8 cellular contexts compared by ENCODE assay signal in genomic region chr22:23849009-23850006, GRCh38. TPM values are rescaled to one million over a fixed set of nuclear protein-coding genes. Genes with fewer than 3 reads are reported as not detected.
DNase-seq lines count a peak whose midpoint lies in the region; TF ChIP-seq lines count a peak whose summit lies in the region.

No MANE protein-coding gene starts in this region.

- H3K4me1 Mint-ChIP-seq in CD14-positive monocyte, result peaks cover 17% of the 10 kb centered on the region

- no peak overlapping the region for H3K27ac Mint-ChIP-seq in CD14-positive monocyte

- TF ChIP-seq CTCF in CD14-positive monocyte (IDR thresholded peaks at IDR 0.05), result peak; percentile 98
- peak; percentile 97 for TF ChIP-seq CTCF in liver (IDR thresholded peaks at IDR 0.05; ENCODE audit: low read depth, low read length, missing input control)

- H3K27ac ChIP-seq in liver (ENCODE audit: low read depth in 1 of 2, low read length in 2 of 2), result no peak overlapping the region

- TF ChIP-seq RAD21 in liver (IDR thresholded peaks at IDR 0.05), result peak; percentile 97 to 99

- H3K9me3 Mint-ChIP-seq in CD14-positive monocyte, result peaks cover 0 to 2% (median 0%) of the 10 kb centered on the region in 7 donors

- 25% methylated on average over 62 of the region's 62 CpGs for WGBS in liver

- H3K9me3 ChIP-seq in HAP-1 (no peaks in the 10 kb centered on the region), liver (ENCODE audit: control insufficient read depth in 4 of 4, low read length in 3 of 4) (no peaks in the 10 kb centered on the region)

- H3K27me3 Mint-ChIP-seq in CD14-positive monocyte (ENCODE audit: low read depth in 3 of 3), result peaks cover 8 to 11% (median 10%) of the 10 kb centered on the region in 3 donors

- no peak overlapping the region for H3K9ac ChIP-seq in liver (ENCODE audit: low read depth in 1 of 2, low read length in 2 of 2)

- H3K36me3 Mint-ChIP-seq in CD14-positive monocyte, result no peaks in the 10 kb centered on the region

- H3K36me3 ChIP-seq in HAP-1 (replicated peaks) (no peaks in the 10 kb centered on the region), liver (ENCODE audit: control insufficient read depth in 4 of 4, insufficient read depth in 3 of 4, low read depth in 1 of 4, low read length in 3 of 4) (no peaks in the 10 kb centered on the region)

- H3K4me1 ChIP-seq in HAP-1 (peaks cover 7% of the 10 kb centered on the region), liver (ENCODE audit: control insufficient read depth in 4 of 4, insufficient read depth in 4 of 4, low read length in 3 of 4) (peaks cover 2 to 15% (median 7%) of the 10 kb centered on the region in 4 donors)

- intact Hi-C loops in CD14-positive monocyte (cut with micrococcal nuclease), result loop anchor here (2.0 to 5.0 kb wide), 2 partner anchors 81 to 302 kb away; no protein-coding TSS in a partner anchor

- in situ Hi-C loops in HAP-1 (cut with MboI; ENCODE audit: low sequenced_read_pairs), result no loop called here

- H3K27me3 ChIP-seq in HAP-1 (ENCODE audit: low read depth) (no peaks in the 10 kb centered on the region), liver (ENCODE audit: control insufficient read depth in 4 of 4, insufficient read depth in 4 of 4, low read length in 3 of 4) (no peaks in the 10 kb centered on the region)

- H3K4me3 ChIP-seq in HAP-1 (no peak overlapping the region; the same call in 1 of the 2 replicates), liver (ENCODE audit: low read depth in 1 of 3, low read length in 3 of 3) (peak overlapping the region in 2 of 3 donors; percentile 5 to 37)

- H3K4me3 Mint-ChIP-seq in CD14-positive monocyte, result peak overlapping the region in 1 of 2 donors; percentile 57

- peak; percentile 74 for DNase-seq in CD14-positive monocyte (ENCODE audit: low spot score)
- peak; percentile 78 to 95 for DNase-seq in HAP-1 (ENCODE audit: low spot score in 2 of 2)
- DNase-seq in NCI-H345 treated with DMSO at 0.1 percent for 48 hours (lab: John Stamatoyannopoulos, UW; ENCODE audit: unreplicated experiment), result peak; percentile 85
- DNase-seq in activated CD4-positive, alpha-beta T cell treated with anti-CD3 and anti-CD28 coated beads for 24 hours (ENCODE audit: low read depth in 2 of 2), result peak; percentile 83 to 85
- peak; percentile 66 for DNase-seq in cerebellar cortex (ENCODE audit: low spot score)
- peak; percentile 77 to 85 (median 82) for DNase-seq in stimulated activated CD4-positive, alpha-beta T cell treated with anti-CD3 and anti-CD28 coated beads, TNF-alpha, amount 100 ng/mL, for 24 hours (ENCODE audit: low read depth in 3 of 3)
- no peak for DNase-seq in OCI-M2 (lab: John Stamatoyannopoulos, UW; ENCODE audit: unreplicated experiment)

TF ChIP-seq in liver, 16 proteins besides CTCF, POLR2A, EP300 and RAD21:
- TF ChIP-seq ZBTB33 (IDR thresholded peaks at IDR 0.05) (no peak), GABPA (IDR thresholded peaks at IDR 0.05 in 1 of 2, conservative IDR thresholded peaks at IDR 0.05 in 1 of 2) (no peak), NR2F2 (IDR thresholded peaks at IDR 0.05) (no peak)

RNA-seq across cellular contexts. Expression of gene SLC2A11, which starts 8.4 kb away (rescaled TPM):
- polyA plus RNA-seq in CD14-positive monocyte, result 1 to 10 TPM; 1.3 to 2.5 TPM
- 1 to 10 TPM; 5.0 to 9.0 TPM for total RNA-seq in liver
- 1 to 10 TPM; 3.4 to 3.5 TPM for polyA plus RNA-seq in liver

RNA-seq across cellular contexts. Expression of gene DERL3, which starts 10.5 kb away (rescaled TPM):
- polyA plus RNA-seq in CD14-positive monocyte (under 1 TPM; 0.23 to 0.28 TPM), liver (1 to 10 TPM; 3.3 to 9.3 TPM)
- 1 to 10 TPM; 1.0 to 4.5 TPM for total RNA-seq in liver

RNA-seq across cellular contexts. Expression of gene MIF, which starts 44.9 kb away (rescaled TPM):
- polyA plus RNA-seq in CD14-positive monocyte (100 to 1,000 TPM; 338 to 390 TPM), liver (1,000 to 10,000 TPM in 1 of 2 donors, 100 to 1,000 TPM in 1; 399 to 1,047 TPM)
- total RNA-seq in liver, result 100 to 1,000 TPM; 108 to 207 TPM
